ENCODE assay signal across 8 cellular contexts in genomic region chr1:44213222-44214112, GRCh38. TPM values are rescaled to one million over a fixed set of nuclear protein-coding genes. Genes with fewer than 3 reads are reported as not detected.
DNase-seq lines count a peak whose midpoint lies in the region; ATAC-seq, FAIRE-seq and TF ChIP-seq lines count a peak whose summit lies in the region.

A gene with protein sequence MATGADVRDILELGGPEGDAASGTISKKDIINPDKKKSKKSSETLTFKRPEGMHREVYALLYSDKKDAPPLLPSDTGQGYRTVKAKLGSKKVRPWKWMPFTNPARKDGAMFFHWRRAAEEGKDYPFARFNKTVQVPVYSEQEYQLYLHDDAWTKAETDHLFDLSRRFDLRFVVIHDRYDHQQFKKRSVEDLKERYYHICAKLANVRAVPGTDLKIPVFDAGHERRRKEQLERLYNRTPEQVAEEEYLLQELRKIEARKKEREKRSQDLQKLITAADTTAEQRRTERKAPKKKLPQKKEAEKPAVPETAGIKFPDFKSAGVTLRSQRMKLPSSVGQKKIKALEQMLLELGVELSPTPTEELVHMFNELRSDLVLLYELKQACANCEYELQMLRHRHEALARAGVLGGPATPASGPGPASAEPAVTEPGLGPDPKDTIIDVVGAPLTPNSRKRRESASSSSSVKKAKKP (plus strand): TSS chr1:44213471. CDS start chr1:44213754, 283 bp downstream.

- dilution Hi-C loops in endothelial cell of umbilical vein (cut with MboI; ENCODE audit: extremely low pct_ligation_motif_present, low sequenced_read_pairs), result no loop called here

- DNase-seq in CD4-positive, CD25-positive, alpha-beta regulatory T cell, result peak; percentile 73 to 91 (median 84)
- DNase-seq in activated CD8-positive, alpha-beta memory T cell treated with anti-CD3 and anti-CD28 coated beads, Interleukin-2, amount 50 U/mL, for 48 hours, result peak; percentile 95
- peak; percentile 81 for DNase-seq in endothelial cell of umbilical vein (ENCODE audit: low read depth, low spot score)
- DNase-seq in middle frontal gyrus (ENCODE audit: extremely low spot score, low spot score), result peak; percentile 79
- peak; percentile 72 to 76 for DNase-seq in stimulated activated CD8-positive, alpha-beta memory T cell treated with anti-CD3 and anti-CD28 coated beads, Interleukin-2, amount 100 ng/mL, for 1 hour (ENCODE audit: low read depth in 2 of 2)

- CTCF ChIA-PET in endothelial cell of umbilical vein (lab: Charles Lee), result interaction anchor here (1.0 to 1.2 kb wide), 5 partner anchors 11 to 382 kb away, joined by 4 to 6 read pairs (median 5); no protein-coding TSS in a partner anchor

- H4K20me1 ChIP-seq in OCI-LY3 (ENCODE audit: insufficient read depth, low read length), result no peaks in the 10 kb centered on the region
- no peaks in the 10 kb centered on the region for H4K20me1 ChIP-seq in endothelial cell of umbilical vein (replicated peaks; ENCODE audit: control insufficient read depth, extremely low read depth, insufficient read depth, low read length)

- 1% methylated on average over 44 of the region's 44 CpGs for WGBS in HUES64

- intact Hi-C loops in endothelial cell of umbilical vein (cut with micrococcal nuclease), result loop anchor here (10.0 kb wide), 1 partner anchor 209 kb away; no protein-coding TSS in a partner anchor

- H3K27ac ChIP-seq in CD4-positive, CD25-positive, alpha-beta regulatory T cell (ENCODE audit: insufficient read depth, low read length, poor library complexity, severe bottlenecking), result peak within 1 kb of the TSS; percentile 75
- H3K27ac ChIP-seq in HUES64 (ENCODE audit: low read depth, low read length) (peak within 1 kb of the TSS; percentile 54; the same call in 1 of the 2 replicates), OCI-LY3 (ENCODE audit: low read length) (peak within 1 kb of the TSS; percentile 33), endothelial cell of umbilical vein (ENCODE audit: insufficient read depth, low read depth, low read length) (no peak within 1 kb of the TSS)

- BruUV-seq in endothelial cell of umbilical vein (replicated peaks; lab: Mats Ljungman, UMichigan), result no TSS peak

- TF ChIP-seq POLR2A in endothelial cell of umbilical vein (IDR thresholded peaks at IDR 0.05; ENCODE audit: low read depth, low read length), result peak; percentile 69

- H3K9ac ChIP-seq in HUES64 (ENCODE audit: low read depth, low read length) (peak within 1 kb of the TSS; percentile 74), OCI-LY3 (ENCODE audit: low read length) (peak within 1 kb of the TSS; percentile 70), endothelial cell of umbilical vein (replicated peaks; ENCODE audit: extremely low read depth, insufficient read depth, low read length) (peak within 1 kb of the TSS; percentile 59)

- H3K4me3 ChIP-seq in CD4-positive, CD25-positive, alpha-beta regulatory T cell (ENCODE audit: low read depth, low read length), result peak within 1 kb of the TSS; percentile 95
- H3K4me3 ChIP-seq in HUES64 (ENCODE audit: low read length) (peak within 1 kb of the TSS; percentile 90), OCI-LY3 (ENCODE audit: low read length) (peak within 1 kb of the TSS; percentile 93), endothelial cell of umbilical vein (replicated peaks in 1 of 3; ENCODE audit: insufficient read depth in 1 of 3, low read depth in 1 of 3, low read length in 3 of 3) (peak within 1 kb of the TSS; percentile 64 to 82 (median 76))

- H3K27me3 Mint-ChIP-seq in CD4-positive, CD25-positive, alpha-beta regulatory T cell, result peaks cover 9% of the 10 kb centered on the region

- no peaks in the 10 kb centered on the region for H3K9me1 ChIP-seq in endothelial cell of umbilical vein (replicated peaks; ENCODE audit: control insufficient read depth, extremely low read depth, insufficient read depth, low read length)

- H3K4me1 Mint-ChIP-seq in CD4-positive, CD25-positive, alpha-beta regulatory T cell, result peaks cover 16 to 45% (median 36%) of the 10 kb centered on the region in 4 donors

- no peaks in the 10 kb centered on the region for H3K9me3 ChIP-seq in CD4-positive, CD25-positive, alpha-beta regulatory T cell (ENCODE audit: control insufficient read depth in 2 of 2, low read length in 2 of 2)
- H3K9me3 ChIP-seq in HUES64 (ENCODE audit: insufficient read depth, low read depth, low read length), result no peaks in the 10 kb centered on the region
- H3K9me3 ChIP-seq in OCI-LY3 (ENCODE audit: insufficient read depth, low read length), result no peaks in the 10 kb centered on the region
- no peaks in the 10 kb centered on the region for H3K9me3 ChIP-seq in endothelial cell of umbilical vein (replicated peaks; ENCODE audit: control insufficient read depth, insufficient read depth, low read length)

- no peak for TF ChIP-seq CTCF in OCI-LY3 (IDR thresholded peaks at IDR 0.05; ENCODE audit: low read depth, low read length)
- no peak for TF ChIP-seq CTCF in endothelial cell of umbilical vein (IDR thresholded peaks at IDR 0.05; ENCODE audit: extremely low read depth in 1 of 2, insufficient read depth in 1 of 2, low read depth in 1 of 2, low read length in 2 of 2)

- H2AFZ ChIP-seq in OCI-LY3 (ENCODE audit: low read depth, low read length), result peak within 1 kb of the TSS; percentile 88
- peak within 1 kb of the TSS; percentile 68 for H2AFZ ChIP-seq in endothelial cell of umbilical vein (ENCODE audit: low read depth, low read length)

- peaks cover 21% of the 10 kb centered on the region for H3K36me3 ChIP-seq in CD4-positive, CD25-positive, alpha-beta regulatory T cell (ENCODE audit: control insufficient read depth, insufficient read depth, low read length)
- H3K36me3 ChIP-seq in HUES64 (ENCODE audit: insufficient read depth, low read length) (peaks cover 38% of the 10 kb centered on the region), OCI-LY3 (replicated peaks; ENCODE audit: low read depth, low read length) (no peaks in the 10 kb centered on the region), endothelial cell of umbilical vein (ENCODE audit: control insufficient read depth in 2 of 2, extremely low read depth in 1 of 2, insufficient read depth in 2 of 2, low read length in 2 of 2) (peaks cover 3 to 11% of the 10 kb centered on the region in 2 experiments)

- peaks cover 21% of the 10 kb centered on the region for H3K4me1 ChIP-seq in CD4-positive, CD25-positive, alpha-beta regulatory T cell (ENCODE audit: control insufficient read depth, insufficient read depth, low read length, poor library complexity, severe bottlenecking)
- H3K4me1 ChIP-seq in HUES64 (ENCODE audit: insufficient read depth, low read length) (no peaks in the 10 kb centered on the region), OCI-LY3 (ENCODE audit: low read length) (peaks cover 12% of the 10 kb centered on the region), endothelial cell of umbilical vein (ENCODE audit: control insufficient read depth, extremely low read depth, insufficient read depth, low read length) (peaks cover 13% of the 10 kb centered on the region)

- peak within 1 kb of the TSS; percentile 88 for H3K4me2 ChIP-seq in OCI-LY3 (ENCODE audit: low read length)
- H3K4me2 ChIP-seq in endothelial cell of umbilical vein (ENCODE audit: insufficient read depth, low read length), result peak within 1 kb of the TSS; percentile 90

- ATAC-seq in CD4-positive, CD25-positive, alpha-beta regulatory T cell (ENCODE audit: low read depth in 2 of 2), result peak; percentile 76 to 85
- ATAC-seq in GM21360 (IDR thresholded peaks at IDR 0.05; ENCODE audit: unreplicated experiment), result peak; percentile 62

- H3K36me3 Mint-ChIP-seq in CD4-positive, CD25-positive, alpha-beta regulatory T cell, result peaks cover 16% of the 10 kb centered on the region

- H3K27me3 ChIP-seq in CD4-positive, CD25-positive, alpha-beta regulatory T cell (ENCODE audit: control insufficient read depth, insufficient read depth, low read length), result no peaks in the 10 kb centered on the region
- H3K27me3 ChIP-seq in HUES64 (ENCODE audit: insufficient read depth, low read length) (no peaks in the 10 kb centered on the region), OCI-LY3 (ENCODE audit: low read depth, low read length) (no peaks in the 10 kb centered on the region), endothelial cell of umbilical vein (ENCODE audit: control insufficient read depth in 2 of 2, insufficient read depth in 2 of 2, low read length in 2 of 2) (no peaks in the 10 kb centered on the region)

- H3K9me3 Mint-ChIP-seq in CD4-positive, CD25-positive, alpha-beta regulatory T cell, result peaks cover 0 to 4% (median 0%) of the 10 kb centered on the region in 7 donors

- H3K79me2 ChIP-seq in OCI-LY3 (ENCODE audit: low read length) (peaks cover 10% of the 10 kb centered on the region), endothelial cell of umbilical vein (ENCODE audit: control insufficient read depth, insufficient read depth, low read length) (peaks cover 7% of the 10 kb centered on the region)

- POLR2A ChIA-PET in endothelial cell of umbilical vein (lab: Charles Lee), result interaction anchor here (0.9 kb wide), 1 partner anchor 15 kb away, joined by 3 read pairs; no protein-coding TSS in a partner anchor

- peak; percentile 89 for FAIRE-seq in endothelial cell of umbilical vein (lab: Jason Lieb, UNC)

- H3K27ac Mint-ChIP-seq in CD4-positive, CD25-positive, alpha-beta regulatory T cell, result peak within 1 kb of the TSS; percentile 90 to 99 (median 95)

- H3K4me3 Mint-ChIP-seq in CD4-positive, CD25-positive, alpha-beta regulatory T cell, result peak within 1 kb of the TSS; percentile 91 to 98 (median 96)

TF ChIP-seq in endothelial cell of umbilical vein, 7 proteins besides CTCF, POLR2A, EP300 and RAD21:
- TF ChIP-seq FOS (IDR thresholded peaks at IDR 0.05; ENCODE audit: borderline replicate concordance, insufficient read depth, low read length) (no peak), MYC (IDR thresholded peaks at IDR 0.05; ENCODE audit: low read depth, low read length) (peak; percentile 35), POLR2AphosphoS5 (IDR thresholded peaks at IDR 0.05; ENCODE audit: insufficient read depth, low read depth, low read length) (peak; percentile 91)
- TF ChIP-seq, protein P1, sequence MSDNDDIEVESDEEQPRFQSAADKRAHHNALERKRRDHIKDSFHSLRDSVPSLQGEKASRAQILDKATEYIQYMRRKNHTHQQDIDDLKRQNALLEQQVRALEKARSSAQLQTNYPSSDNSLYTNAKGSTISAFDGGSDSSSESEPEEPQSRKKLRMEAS (IDR thresholded peaks at IDR 0.05; ENCODE audit: insufficient read depth, insufficient read length), result no peak

RNA-seq across cellular contexts. Expression of the gene that starts here (rescaled TPM):
- total RNA-seq in CD4-positive, CD25-positive, alpha-beta regulatory T cell, result 54.9 TPM
- 10 to 100 TPM; 33.5 to 39.9 (median 38.4) TPM for polyA plus RNA-seq in CD4-positive, CD25-positive, alpha-beta regulatory T cell
- 41.6 TPM for polyA plus RNA-seq in HUES64 (2013, experiment 1 of 2)
- polyA plus RNA-seq in HUES64 (2013, experiment 2 of 2), result 37.8 TPM
- total RNA-seq in endothelial cell of umbilical vein, result 40.9 and 42.9 TPM in 2 replicates
- polyA plus RNA-seq in endothelial cell of umbilical vein, result 62.8 and 63.2 TPM in 2 replicates
- 56.0 and 58.1 TPM in 2 replicates for polyA plus RNA-seq in endothelial cell of umbilical vein (2011; cell fraction: cytosol; rRNA removed)
- polyA plus RNA-seq in endothelial cell of umbilical vein (2011; cell fraction: nucleus; rRNA removed), result 168 and 180 TPM in 2 replicates
- polyA plus RNA-seq in endothelial cell of umbilical vein (2012), result 26.6 and 29.3 TPM in 2 replicates
- polyA minus RNA-seq in endothelial cell of umbilical vein, result 62.4 and 65.6 TPM in 2 replicates
- polyA minus RNA-seq in endothelial cell of umbilical vein (2011; cell fraction: cytosol; rRNA and poly(A)+ RNA removed), result 60.7 TPM
- 42.7 and 53.2 TPM in 2 replicates for polyA minus RNA-seq in endothelial cell of umbilical vein (2011; cell fraction: nucleus; rRNA and poly(A)+ RNA removed)
